In genomic region chr18:58781627-58782194, GRCh38 we compare ENCODE assay signal across 8 cellular contexts.
DNase-seq lines count a peak whose midpoint lies in the region; ATAC-seq, FAIRE-seq and TF ChIP-seq lines count a peak whose summit lies in the region.

No MANE protein-coding gene starts in this region.

- peak; percentile 75 for FAIRE-seq in H54 (lab: Jason Lieb, UNC)

- no peak for TF ChIP-seq POLR2A in H54 (IDR thresholded peaks at IDR 0.05; ENCODE audit: low read depth, low read length)
- TF ChIP-seq POLR2A in heart left ventricle (IDR thresholded peaks at IDR 0.05): no peak

- peak; percentile 86 to 91 (median 90) for ATAC-seq in heart left ventricle
- ATAC-seq in GM19035 (IDR thresholded peaks at IDR 0.05; ENCODE audit: unreplicated experiment): no peak

- peak overlapping the region in 2 of 12 donors; percentile 21 to 58 for H3K27ac ChIP-seq in heart left ventricle

- no peak overlapping the region for H3K4me3 ChIP-seq in heart left ventricle

- intact Hi-C loops in heart left ventricle (cut with DNase I): loop anchor here (1.0 to 5.0 kb wide), 10 partner anchors 81 to 289 kb away; partner anchors contain the start of gene ZNF532 (in 1 of the 10)

- DNase-seq in DMS153 treated with DMSO at 0.1 percent for 48 hours (lab: John Stamatoyannopoulos, UW; ENCODE audit: unreplicated experiment) (peak; percentile 65), H54 (ENCODE audit: insufficient read length, low spot score) (peak; percentile 31), NCI-H128 (lab: John Stamatoyannopoulos, UW; ENCODE audit: unreplicated experiment) (peak; percentile 86), SW480 (ENCODE audit: low spot score) (peak; percentile 60), heart left ventricle (peak; percentile 75 to 82 (median 77)), putamen (ENCODE audit: low spot score) (peak; percentile 79)
- peak; percentile 37 for DNase-seq in activated naive CD8-positive, alpha-beta T cell treated with anti-CD3 and anti-CD28 coated beads, Interleukin-2, amount 50 U/mL, for 16 hours (ENCODE audit: low read depth, low spot score)

- no peaks in the 10 kb centered on the region for H3K27me3 ChIP-seq in heart left ventricle

- no peaks in the 10 kb centered on the region for H3K36me3 ChIP-seq in heart left ventricle

- H3K9me3 ChIP-seq in heart left ventricle: no peaks in the 10 kb centered on the region

- WGBS in heart left ventricle, 4 donors: 18 to 27% (median 23%) methylated on average over 10 of the region's 10 CpGs

- H3K4me1 ChIP-seq in heart left ventricle: peaks cover 0 to 28% (median 12%) of the 10 kb centered on the region in 12 donors

- TF ChIP-seq CTCF in heart left ventricle (IDR thresholded peaks at IDR 0.05): peak; percentile 84 to 97 (median 92)

Comparison
In these comparisons a context has a peak if more than half of its experiments do, and no peak if none do; other contexts are left out.
1. DNase-seq: peak in every context shown above with its lines; median percentile 86 in NCI-H128; 79 in putamen; 77 in heart left ventricle; 65 in DMS153 treated with DMSO at 0.1 percent for 48 hours; 60 in SW480; 37 in activated naive CD8-positive, alpha-beta T cell treated with anti-CD3 and anti-CD28 coated beads, Interleukin-2, amount 50 U/mL, for 16 hours; 31 in H54.